Comparison of ENCODE assay signal across 8 cellular contexts in the genomic region with DNA sequence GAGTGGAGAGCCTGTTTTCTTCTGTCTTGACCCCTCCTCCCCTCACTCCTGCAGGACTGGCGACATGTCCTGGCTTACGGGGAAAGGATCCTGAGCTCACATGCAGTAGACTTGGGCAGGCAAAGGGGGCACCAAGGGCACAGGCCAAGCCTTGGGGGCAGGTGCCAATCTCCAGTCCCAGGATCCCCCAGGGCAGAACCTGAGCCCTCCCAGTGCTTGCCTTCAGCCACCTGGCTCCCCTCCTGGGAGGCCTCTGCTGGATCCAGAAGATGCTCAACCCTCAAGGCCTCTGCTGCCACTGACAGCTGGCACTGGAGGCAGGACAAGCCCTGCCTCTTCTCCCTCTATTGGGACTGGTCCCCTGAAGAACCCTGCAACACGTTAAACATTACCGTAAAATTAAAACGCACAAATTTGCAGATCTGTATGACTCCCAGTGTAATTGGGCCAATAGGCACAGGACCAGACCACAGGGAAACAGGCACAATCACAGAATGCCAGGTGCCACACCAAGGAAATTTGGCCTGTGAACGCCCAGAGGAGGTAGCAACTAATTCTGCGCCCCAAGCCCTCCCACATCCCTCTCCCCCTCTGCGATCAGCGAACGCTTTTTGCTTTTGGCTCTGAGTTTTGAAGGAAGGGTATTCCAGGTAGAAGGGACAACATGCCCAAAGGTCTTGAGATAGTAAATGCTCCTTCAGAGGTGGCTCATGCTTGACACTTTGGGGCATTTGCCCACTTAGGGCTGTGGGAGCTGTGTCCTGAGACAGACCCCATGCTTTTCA. TPM values are rescaled to one million over a fixed set of nuclear protein-coding genes. Genes with fewer than 3 reads are reported as not detected.
DNase-seq lines count a peak whose midpoint lies in the region; ATAC-seq, FAIRE-seq and TF ChIP-seq lines count a peak whose summit lies in the region.

No MANE protein-coding gene starts in this region.

- no peak for DNase-seq in A549 (ENCODE audit: low read depth in 1 of 2, low spot score in 1 of 2)
- no peak for DNase-seq in HL-60 (ENCODE audit: low read depth in 1 of 2, low spot score in 1 of 2)
- DNase-seq in mammary epithelial cell, result no peak
- DNase-seq in mucosa of descending colon, result no peak
- DNase-seq in SHP77 treated with DMSO at 0.1 percent for 48 hours (lab: John Stamatoyannopoulos, UW), result no peak
- no peak for DNase-seq in COLO668 (lab: John Stamatoyannopoulos, UW; ENCODE audit: unreplicated experiment)

- dilution Hi-C loops in mammary epithelial cell (cut with HindIII; ENCODE audit: low sequenced_read_pairs), result no loop called here

- no peaks in the 10 kb centered on the region for H4K20me1 ChIP-seq in mammary epithelial cell (ENCODE audit: insufficient read depth, low read length)

- 78% methylated on average over 10 of the region's 10 CpGs for WGBS in A549 (ENCODE audit: missing lambda C conversion rate)
- WGBS in mammary epithelial cell (ENCODE audit: low coverage, missing lambda C conversion rate), result 40% methylated on average over 9 of the region's 10 CpGs

- BruUV-seq in mammary epithelial cell (replicated peaks; lab: Mats Ljungman, UMichigan), result TSS peak; percentile 67

- H3K4me2 ChIP-seq in A549, result peak overlapping the region; percentile 90
- peak overlapping the region; percentile 93 for H3K4me2 ChIP-seq in mammary epithelial cell (ENCODE audit: insufficient read depth, low read depth, low read length)

- CTCF ChIA-PET in A549 (lab: Yijun Ruan, JAX) (interaction anchor here (0.6 to 2.7 kb wide), 10 partner anchors 11 to 177 kb away, joined by 3 to 10 read pairs (median 4); a partner anchor contains a TSS), mammary epithelial cell (lab: Charles Lee; ENCODE audit: low non-redundant PET) (no interaction called here)

- H3K27ac ChIP-seq in A549, result peak overlapping the region; percentile 92 to 97
- peak overlapping the region; percentile 85 for H3K27ac ChIP-seq in HL-60 (replicated peaks)
- H3K27ac ChIP-seq in mammary epithelial cell (ENCODE audit: insufficient read depth, low read depth, low read length), result peak overlapping the region; percentile 78

- ATAC-seq in A549, result no peak; a peak in 1 of 6 replicates
- no peak for ATAC-seq in mucosa of descending colon
- no peak for ATAC-seq in HG03442 (IDR thresholded peaks at IDR 0.05; ENCODE audit: unreplicated experiment)
- ATAC-seq in GM19023 (IDR thresholded peaks at IDR 0.05; ENCODE audit: unreplicated experiment), result no peak

- in situ Hi-C loops in mammary epithelial cell (cut with MboI; ENCODE audit: low sequenced_read_pairs in 2 of 2), result no loop called here

- no peak for TF ChIP-seq POLR2A in A549 (IDR thresholded peaks at IDR 0.05; ENCODE audit: low read length)

- H3K79me2 ChIP-seq in mammary epithelial cell (ENCODE audit: insufficient read depth, low read length), result peaks cover 38% of the 10 kb centered on the region

- no peak for FAIRE-seq in A549 (lab: Jason Lieb, UNC)

- peak overlapping the region; percentile 79 for H3K9ac ChIP-seq in mammary epithelial cell (ENCODE audit: insufficient read depth, low read length)

- peak overlapping the region; percentile 98 for H2AFZ ChIP-seq in mammary epithelial cell (ENCODE audit: low read depth, low read length)

- no peaks in the 10 kb centered on the region for H3K27me3 ChIP-seq in HL-60 (ENCODE audit: insufficient read depth, poor library complexity, severe bottlenecking)
- no peaks in the 10 kb centered on the region for H3K27me3 ChIP-seq in mammary epithelial cell (ENCODE audit: insufficient read depth, low read length)

- intact Hi-C loops in mammary epithelial cell (cut with micrococcal nuclease), result loop anchor here (2.0 kb wide), 1 partner anchor 18 kb away; no protein-coding TSS in a partner anchor
- intact Hi-C loops in mucosa of descending colon (cut with DNase I, micrococcal nuclease), result loop anchor here in 1 of 2 donors (10.0 kb wide), 1 partner anchor 66 kb away; a partner anchor contains a TSS

- H3K4me1 ChIP-seq in A549 (peaks cover 11% of the 10 kb centered on the region; the same call in 2 of the 3 replicates), mammary epithelial cell (ENCODE audit: insufficient read depth, low read length) (peaks cover 33% of the 10 kb centered on the region), mucosa of descending colon (ENCODE audit: low read depth) (peaks cover 27% of the 10 kb centered on the region)

- TF ChIP-seq EP300 in A549 (IDR thresholded peaks at IDR 0.05), result no peak

- H3K36me3 ChIP-seq in mammary epithelial cell (ENCODE audit: insufficient read depth, low read length), result peaks cover 2% of the 10 kb centered on the region
- H3K36me3 ChIP-seq in mucosa of descending colon (ENCODE audit: low read depth), result no peaks in the 10 kb centered on the region

- TF ChIP-seq CTCF in A549 (IDR thresholded peaks at IDR 0.05), result no peak
- no peak for TF ChIP-seq CTCF in HL-60 (IDR thresholded peaks at IDR 0.05; ENCODE audit: insufficient read depth, low read length)
- TF ChIP-seq CTCF in mammary epithelial cell (conservative IDR thresholded peaks at IDR 0.05 in 1 of 2, IDR thresholded peaks at IDR 0.05 in 1 of 2; ENCODE audit: extremely low read depth in 1 of 2, insufficient read depth in 1 of 2, low read depth in 1 of 2, low read length in 2 of 2), result no peak
- no peak for TF ChIP-seq CTCF in mucosa of descending colon (IDR thresholded peaks at IDR 0.05)

- no peak for TF ChIP-seq RAD21 in A549 (conservative IDR thresholded peaks at IDR 0.05 in 1 of 2, IDR thresholded peaks at IDR 0.05 in 1 of 2)

- H3K4me3 ChIP-seq in A549, result peak overlapping the region; percentile 73
- H3K4me3 ChIP-seq in HL-60 (replicated peaks; ENCODE audit: insufficient read depth, low read length), result peak overlapping the region; percentile 90
- H3K4me3 ChIP-seq in mammary epithelial cell (replicated peaks in 1 of 3; ENCODE audit: insufficient read depth in 1 of 3, low read depth in 2 of 3, low read length in 3 of 3), result peak overlapping the region; percentile 63 to 94 (median 83)
- H3K4me3 ChIP-seq in mucosa of descending colon, result peak overlapping the region; percentile 47

- peaks cover 8% of the 10 kb centered on the region; the same call in 1 of the 3 replicates for H3K9me3 ChIP-seq in A549
- H3K9me3 ChIP-seq in mammary epithelial cell (replicated peaks; ENCODE audit: insufficient read depth, low read length), result peaks cover 4% of the 10 kb centered on the region
- peaks cover 5% of the 10 kb centered on the region for H3K9me3 ChIP-seq in mucosa of descending colon

- POLR2A ChIA-PET in A549 (lab: Yijun Ruan, JAX), result interaction anchor here (1.8 to 3.7 kb wide), 3 partner anchors 10 to 96 kb away, joined by 12 to 22 read pairs (median 22); a partner anchor contains a TSS

RNA-seq across cellular contexts. Expression of a gene that starts 1.0 kb away (rescaled TPM):
- polyA plus RNA-seq in A549 (2011; rRNA removed) (14.1 and 14.4 TPM in 2 replicates), A549 (2017; fragmentation: RNase III; extraction: RNeasy Plus Mini Kit Qiagen cat#74134 plus additional on column Dnase treatment) (22.3 to 23.5 TPM (median 22.6 TPM) in 3 replicates), mammary epithelial cell (28.2 TPM)
- 19.7 and 23.3 TPM in 2 replicates for polyA plus RNA-seq in A549 (2012; cell fraction: cytosol; rRNA removed)
- polyA plus RNA-seq in A549 (2012; cell fraction: nucleus; rRNA removed), result 123 and 173 TPM in 2 replicates
- polyA minus RNA-seq in A549 (2011; rRNA and poly(A)+ RNA removed), result 22.8 and 27.5 TPM in 2 replicates
- total RNA-seq in mammary epithelial cell (10 to 100 TPM; 52.8 to 59.4 TPM), mucosa of descending colon (10 to 100 TPM; 42.9 to 71.3 (median 43.6) TPM)
- polyA minus RNA-seq in mammary epithelial cell, result 44.9 TPM

RNA-seq across cellular contexts. Expression of a gene that starts 14.1 kb away (rescaled TPM):
- polyA plus RNA-seq in A549 (2011; rRNA removed) (1.2 and 1.4 TPM in 2 replicates), A549 (2017; fragmentation: RNase III; extraction: RNeasy Plus Mini Kit Qiagen cat#74134 plus additional on column Dnase treatment) (2.3 to 4.0 TPM (median 3.6 TPM) in 3 replicates), mammary epithelial cell (0.24 TPM)
- polyA plus RNA-seq in A549 (2012; cell fraction: cytosol; rRNA removed), result 2.9 TPM in 2 replicates
- polyA plus RNA-seq in A549 (2012; cell fraction: nucleus; rRNA removed), result 19.7 and 21.2 TPM in 2 replicates
- 1.8 and 2.6 TPM in 2 replicates for polyA minus RNA-seq in A549 (2011; rRNA and poly(A)+ RNA removed)
- total RNA-seq in mammary epithelial cell (1 to 10 TPM in 1 of 2 donors, under 1 TPM in 1; 0.24 to 5.0 TPM), mucosa of descending colon (100 to 1,000 TPM in 2 of 3 donors, 10 to 100 TPM in 1; 73.1 to 239 (median 181) TPM)
- polyA minus RNA-seq in mammary epithelial cell, result not detected

RNA-seq across cellular contexts. Expression of a gene that starts 20.8 kb away (rescaled TPM):
- polyA plus RNA-seq in A549 (2011; rRNA removed) (15.5 and 15.9 TPM in 2 replicates), A549 (2017; fragmentation: RNase III; extraction: RNeasy Plus Mini Kit Qiagen cat#74134 plus additional on column Dnase treatment) (18.4 to 22.7 TPM (median 19.7 TPM) in 3 replicates), mammary epithelial cell (23.4 TPM)
- polyA plus RNA-seq in A549 (2012; cell fraction: cytosol; rRNA removed), result 29.7 and 39.2 TPM in 2 replicates
- polyA plus RNA-seq in A549 (2012; cell fraction: nucleus; rRNA removed), result 43.5 and 52.5 TPM in 2 replicates
- polyA minus RNA-seq in A549 (2011; rRNA and poly(A)+ RNA removed), result 15.1 and 16.7 TPM in 2 replicates
- total RNA-seq in mammary epithelial cell (10 to 100 TPM; 17.3 to 23.6 TPM), mucosa of descending colon (10 to 100 TPM; 16.8 to 27.8 (median 19.8) TPM)
- 10.7 TPM for polyA minus RNA-seq in mammary epithelial cell

RNA-seq across cellular contexts. Expression of a gene that starts 33.8 kb away (rescaled TPM):
- polyA plus RNA-seq in A549 (2011; rRNA removed) (0.62 and 0.67 TPM in 2 replicates), A549 (2017; fragmentation: RNase III; extraction: RNeasy Plus Mini Kit Qiagen cat#74134 plus additional on column Dnase treatment) (0.92 to 1.6 TPM (median 1.1 TPM) in 3 replicates), mammary epithelial cell (1.6 TPM)
- polyA plus RNA-seq in A549 (2012; cell fraction: cytosol; rRNA removed), result 0.62 and 0.82 TPM in 2 replicates
- 7.2 and 8.9 TPM in 2 replicates for polyA plus RNA-seq in A549 (2012; cell fraction: nucleus; rRNA removed)
- 0.15 and 0.45 TPM in 2 replicates for polyA minus RNA-seq in A549 (2011; rRNA and poly(A)+ RNA removed)
- total RNA-seq in mammary epithelial cell (1 to 10 TPM; 2.9 to 4.3 TPM), mucosa of descending colon (1 to 10 TPM; 1.4 to 1.6 (median 1.4) TPM)
- polyA minus RNA-seq in mammary epithelial cell, result not detected

RNA-seq across cellular contexts. Expression of a gene that starts 51.2 kb away (rescaled TPM):
- polyA plus RNA-seq in A549 (2011; rRNA removed) (not detected in 2 replicates), A549 (2017; fragmentation: RNase III; extraction: RNeasy Plus Mini Kit Qiagen cat#74134 plus additional on column Dnase treatment) (not detected in 3 replicates), mammary epithelial cell (0.07 TPM)
- not detected in 2 replicates for polyA plus RNA-seq in A549 (2012; cell fraction: cytosol; rRNA removed)
- not detected in 2 replicates for polyA plus RNA-seq in A549 (2012; cell fraction: nucleus; rRNA removed)
- not detected in 2 replicates for polyA minus RNA-seq in A549 (2011; rRNA and poly(A)+ RNA removed)
- total RNA-seq in mammary epithelial cell (1 to 10 TPM in 1 of 2 donors, not detected in 1; 1.7 TPM), mucosa of descending colon (1 to 10 TPM; 1.4 to 4.0 (median 2.4) TPM)
- polyA minus RNA-seq in mammary epithelial cell, result not detected

Comparison
In these comparisons a context has a peak if more than half of its experiments do, and no peak if none do; other contexts are left out.
1. RNA of a gene that starts 14.1 kb away (total RNA-seq): 73.1 to 239 TPM in mucosa of descending colon; 0.24 to 5.0 TPM in mammary epithelial cell; every median in the first group is over 10 times any median in the second.
2. Peak in every context shown above with its lines, with median percentiles within 50 percentile points of each other: H3K27ac ChIP-seq and H3K4me3 ChIP-seq.